ENCODE assay signal across 9 cellular contexts in the genomic region with DNA sequence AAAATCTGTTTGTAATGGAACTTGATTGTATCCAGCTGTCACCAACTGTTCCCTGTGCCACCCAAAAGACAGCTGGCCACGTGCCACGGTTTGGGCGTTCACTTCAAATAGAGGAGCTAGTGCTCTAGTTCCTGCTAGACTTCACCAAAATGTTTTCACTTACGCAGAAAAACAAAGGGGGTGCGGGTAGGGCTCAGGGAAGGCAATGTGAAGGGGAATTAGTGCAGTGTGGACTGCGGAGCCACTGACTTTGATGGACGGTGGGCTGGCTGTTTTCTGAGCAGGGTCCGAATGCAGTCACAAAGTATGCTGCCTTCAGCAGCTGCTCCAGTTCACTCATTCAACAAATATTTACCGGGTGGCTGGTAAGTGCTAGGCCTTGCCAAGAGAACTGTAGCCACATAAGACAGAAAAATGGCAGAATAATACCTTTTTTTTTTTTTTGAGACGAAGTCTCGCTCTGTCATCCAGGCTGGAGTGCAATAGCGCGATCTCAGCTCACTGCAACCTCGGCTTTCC. TPM values are rescaled to one million over a fixed set of nuclear protein-coding genes. Genes with fewer than 3 reads are reported as not detected.
DNase-seq lines count a peak whose midpoint lies in the region; ATAC-seq, FAIRE-seq and TF ChIP-seq lines count a peak whose summit lies in the region.
"Had no signal": no experiment of that assay in that cellular context is flagged by ENCODE, and none has a peak within 500 bp of the region (broad histone marks: within the 10 kb centered on the region; RNA-seq: fewer than 3 reads in every experiment).

No MANE protein-coding gene starts in this region.

- ATAC-seq in esophagus mucosa = peak; percentile 5
- peak; percentile 89 to 93 (median 90) for ATAC-seq in pancreas
- ATAC-seq in GM19035 (IDR thresholded peaks at IDR 0.05; ENCODE audit: unreplicated experiment) = no peak

- DNase-seq in HUDEP-2 (lab: John Stamatoyannopoulos, UW; ENCODE audit: unreplicated experiment in 76 of 76) (peak in 73 of 76 experiments; percentile 35 to 94 (median 77)), pancreas (peak; percentile 79 to 92 (median 84)), OCI-M2 (lab: John Stamatoyannopoulos, UW; ENCODE audit: unreplicated experiment) (no peak), retina (no peak), kidney tubule cell (ENCODE audit: low spot score) (no peak)

- no peaks in the 10 kb centered on the region for H3K27me3 ChIP-seq in pancreas

- H3K4me1 ChIP-seq in pancreas = peaks cover 14 to 19% (median 18%) of the 10 kb centered on the region in 3 donors

- TF ChIP-seq CTCF in VCaP (conservative IDR thresholded peaks at IDR 0.05) (no peak), pancreas (IDR thresholded peaks at IDR 0.05) (no peak)

- 12 to 15% methylated on average over 14 of the region's 14 CpGs for WGBS in pancreas, 2 donors

- intact Hi-C loops in pancreas (cut with DNase I) = no loop called here

- peaks cover 0 to 6% (median 5%) of the 10 kb centered on the region in 3 donors for H3K36me3 ChIP-seq in pancreas

- peak overlapping the region; percentile 71 for H3K27ac ChIP-seq in VCaP
- peak overlapping the region; percentile 61 to 78 (median 76) for H3K27ac ChIP-seq in pancreas

- H3K4me3 ChIP-seq in pancreas = no peak overlapping the region

- no peak for FAIRE-seq in pancreas (lab: Jason Lieb, UNC)
- FAIRE-seq: endometrium had no signal

- H3K9me3 ChIP-seq in pancreas = no peaks in the 10 kb centered on the region

RNA-seq across cellular contexts. Expression of a gene that starts 7.6 kb away (rescaled TPM):
- 54.7 TPM for total RNA-seq in esophagus mucosa
- 10 to 100 TPM; 18.3 to 34.4 (median 21.3) TPM for total RNA-seq in pancreas
- 10 to 100 TPM; 25.0 to 28.9 TPM for polyA plus RNA-seq in pancreas

RNA-seq across cellular contexts. Expression of a gene that starts 50.9 kb away (rescaled TPM):
- 26.4 TPM for total RNA-seq in esophagus mucosa
- 10 to 100 TPM; 31.2 to 58.3 (median 35.8) TPM for total RNA-seq in pancreas
- polyA plus RNA-seq in pancreas = 10 to 100 TPM; 33.1 to 41.8 TPM

Comparison
In these comparisons a context has a peak if more than half of its experiments do, and no peak if none do; other contexts are left out.
1. DNase-seq: peak in HUDEP-2 (73 of 76) and pancreas (6 of 6); none in OCI-M2 (single experiment), retina (single experiment) and kidney tubule cell (single experiment).